21 cellular contexts compared by ENCODE assay signal in genomic region chr6:19599813-19600464, GRCh38.
"Had no signal": no experiment of that assay in that cellular context is flagged by ENCODE, and none has a peak within 500 bp of the region (broad histone marks: within the 10 kb centered on the region; RNA-seq: fewer than 3 reads in every experiment).

No MANE protein-coding gene starts in this region.

- H3K9me3 ChIP-seq: thoracic aorta had no signal

- H3K27ac ChIP-seq: dorsolateral prefrontal cortex, epithelial cell of prostate, hepatocyte, thoracic aorta had no signal

- H3K79me2 ChIP-seq: hepatocyte had no signal

- H3K4me1 Mint-ChIP-seq: activated naive CD4-positive, alpha-beta T cell treated with anti-CD3 and anti-CD28 coated beads, Interleukin-2, amount 10 ng/mL, durations not matched to agents 7 days and 5 days; activated naive CD8-positive, alpha-beta T cell treated with anti-CD3 and anti-CD28 coated beads, Interleukin-2, amount 50 U/mL, for 24 hours had no signal

- H2AFZ ChIP-seq: hepatocyte had no signal

- H3K36me3 ChIP-seq: thoracic aorta had no signal

- H3K9me3 Mint-ChIP-seq: activated naive CD4-positive, alpha-beta T cell treated with anti-CD3 and anti-CD28 coated beads, Interleukin-2, amount 10 ng/mL, durations not matched to agents 7 days and 5 days; nephron had no signal

- DNase-seq: activated CD4-positive, alpha-beta T cell treated with anti-CD3 and anti-CD28 coated beads for 48 hours; activated CD4-positive, CD25-positive, alpha-beta regulatory T cell; activated CD8-positive, alpha-beta T cell treated with anti-CD3 and anti-CD28 coated beads for 36 hours; activated naive CD4-positive, alpha-beta T cell treated with anti-CD3 and anti-CD28 coated beads, Interleukin-2, amount 10 ng/mL, durations not matched to agents 7 days and 5 days; activated naive CD8-positive, alpha-beta T cell treated with anti-CD3 and anti-CD28 coated beads, Interleukin-2, amount 50 U/mL, for 24 hours; activated T-cell treated with anti-CD3 and anti-CD28 coated beads, Interleukin-2, amount 50 U/mL, for 1 hour; anterior cingulate cortex; dorsolateral prefrontal cortex; foreskin fibroblast; islet precursor cell; left colon; midbrain; occipital lobe; posterior cingulate gyrus; stimulated activated naive B cell treated with anti-CD40 and anti-IgM and Interleukin-4, amounts not matched to agents 10 μg/mL and 1 μg/mL and 100 μg/mL, for 72 hours had no signal

- H3K27ac Mint-ChIP-seq: activated CD8-positive, alpha-beta T cell treated with anti-CD3 and anti-CD28 coated beads for 36 hours; activated naive CD4-positive, alpha-beta T cell treated with anti-CD3 and anti-CD28 coated beads, Interleukin-2, amount 10 ng/mL, durations not matched to agents 7 days and 5 days; activated naive CD8-positive, alpha-beta T cell treated with anti-CD3 and anti-CD28 coated beads, Interleukin-2, amount 50 U/mL, for 24 hours; activated T-helper 2 cell treated with anti-CD3 and anti-CD28 coated beads, Interferon-gamma antibody, Interleukin-2, Interleukin-4, amounts not matched to agents 10 μg/mL and 5 μg/mL and 100 μg/mL, durations not matched to agents 14 hours and 24 hours and 36 hours; stimulated activated naive B cell treated with anti-CD40 and anti-IgM and Interleukin-4, amounts not matched to agents 10 μg/mL and 1 μg/mL and 100 μg/mL, for 72 hours had no signal

- ATAC-seq: activated CD8-positive, alpha-beta T cell treated with anti-CD3 and anti-CD28 coated beads for 36 hours; activated naive CD8-positive, alpha-beta T cell treated with anti-CD3 and anti-CD28 coated beads, Interleukin-2, amount 50 U/mL, for 24 hours; left colon; stimulated activated naive B cell treated with anti-CD40 and anti-IgM and Interleukin-4, amounts not matched to agents 10 μg/mL and 1 μg/mL and 100 μg/mL, for 72 hours had no signal

- H3K27me3 Mint-ChIP-seq: activated CD8-positive, alpha-beta T cell treated with anti-CD3 and anti-CD28 coated beads for 36 hours; activated naive CD4-positive, alpha-beta T cell treated with anti-CD3 and anti-CD28 coated beads, Interleukin-2, amount 10 ng/mL, durations not matched to agents 7 days and 5 days; activated naive CD8-positive, alpha-beta T cell treated with anti-CD3 and anti-CD28 coated beads, Interleukin-2, amount 50 U/mL, for 24 hours had no signal

- H3K27me3 ChIP-seq: hepatocyte had no signal

- H3K4me3 Mint-ChIP-seq: activated CD8-positive, alpha-beta T cell treated with anti-CD3 and anti-CD28 coated beads for 36 hours; activated naive CD4-positive, alpha-beta T cell treated with anti-CD3 and anti-CD28 coated beads, Interleukin-2, amount 10 ng/mL, durations not matched to agents 7 days and 5 days; activated naive CD8-positive, alpha-beta T cell treated with anti-CD3 and anti-CD28 coated beads, Interleukin-2, amount 50 U/mL, for 24 hours; brain; nephron; stimulated activated naive B cell treated with anti-CD40 and anti-IgM and Interleukin-4, amounts not matched to agents 10 μg/mL and 1 μg/mL and 100 μg/mL, for 72 hours had no signal

- H3K36me3 Mint-ChIP-seq: activated naive CD4-positive, alpha-beta T cell treated with anti-CD3 and anti-CD28 coated beads, Interleukin-2, amount 10 ng/mL, durations not matched to agents 7 days and 5 days; brain; stimulated activated naive B cell treated with anti-CD40 and anti-IgM and Interleukin-4, amounts not matched to agents 10 μg/mL and 1 μg/mL and 100 μg/mL, for 72 hours had no signal

- H3K4me3 ChIP-seq: dorsolateral prefrontal cortex, hepatocyte, thoracic aorta had no signal

- H3K4me2 ChIP-seq: hepatocyte had no signal
